Comparison of ENCODE assay signal across 16 cellular contexts in genomic region chr2:222270436-222270835, GRCh38. TPM values are rescaled to one million over a fixed set of nuclear protein-coding genes. Genes with fewer than 3 reads are reported as not detected.
A peak's percentile ranks its signal among the peaks of the same experiment; 100 is the strongest.
DNase-seq lines count a peak whose midpoint lies in the region; ATAC-seq and TF ChIP-seq lines count a peak whose summit lies in the region.
"Had no signal": no experiment of that assay in that cellular context is flagged by ENCODE, and none has a peak within 500 bp of the region (broad histone marks: within the 10 kb centered on the region; RNA-seq: fewer than 3 reads in every experiment).

No MANE protein-coding gene starts in this region.

- no peaks in the 10 kb centered on the region for H3K9me3 ChIP-seq in endodermal cell (ENCODE audit: control insufficient read depth, low read length)
- H3K9me3 ChIP-seq: A549; BLaER1 treated with 17β-estradiol and CSF1 and Interleukin-3, amounts not matched to agents 10 nM and 100 nM had no signal

- WGBS in endodermal cell (ENCODE audit: insufficient coverage in 1 of 2, insufficient read length in 1 of 2), 2 experiments, result 95% methylated on average over 2 to 3 of the region's 3 CpGs

- no peaks in the 10 kb centered on the region for H3K36me3 ChIP-seq in endodermal cell (ENCODE audit: control insufficient read depth, insufficient read depth, low read length)
- H3K36me3 ChIP-seq: BLaER1 treated with 17β-estradiol and CSF1 and Interleukin-3, amounts not matched to agents 10 nM and 100 nM had no signal

- H3K4me3 Mint-ChIP-seq in endodermal cell, result no peak overlapping the region
- H3K4me3 Mint-ChIP-seq in neural crest cell, result peak overlapping the region; percentile 21
- H3K4me3 Mint-ChIP-seq: CD4-positive, CD25-positive, alpha-beta regulatory T cell; H9 had no signal

- H3K27me3 ChIP-seq in endodermal cell (ENCODE audit: control insufficient read depth, insufficient read depth, low read length, poor library complexity, severe bottlenecking), result peaks cover 63% of the 10 kb centered on the region
- H3K27me3 ChIP-seq: BLaER1 treated with 17β-estradiol and CSF1 and Interleukin-3, amounts not matched to agents 10 nM and 100 nM had no signal

- H3K9ac ChIP-seq in endodermal cell (ENCODE audit: extremely low read depth, low read length, poor library complexity, severe bottlenecking), result no peak overlapping the region
- H3K9ac ChIP-seq: BLaER1 treated with 17β-estradiol and CSF1 and Interleukin-3, amounts not matched to agents 10 nM and 100 nM had no signal

- H3K27ac Mint-ChIP-seq in endodermal cell, result no peak overlapping the region
- H3K27ac Mint-ChIP-seq in neural crest cell (ENCODE audit: unreplicated experiment), result no peak overlapping the region
- H3K27ac Mint-ChIP-seq: CD4-positive, CD25-positive, alpha-beta regulatory T cell; H9 had no signal

- ATAC-seq in HG02852 (IDR thresholded peaks at IDR 0.05; ENCODE audit: unreplicated experiment), result no peak
- ATAC-seq: A549, GM12878, HepG2 had no signal

- H3K27me3 Mint-ChIP-seq in endodermal cell (ENCODE audit: insufficient read depth) (peaks cover 81% of the 10 kb centered on the region), neural crest cell (ENCODE audit: low read depth) (peaks cover 5% of the 10 kb centered on the region)

- H3K9me3 Mint-ChIP-seq in endodermal cell (no peaks in the 10 kb centered on the region), neural crest cell (no peaks in the 10 kb centered on the region)
- H3K9me3 Mint-ChIP-seq: H9 had no signal

- TF ChIP-seq CTCF in endodermal cell (conservative IDR thresholded peaks at IDR 0.05), result no peak
- TF ChIP-seq CTCF in neural crest cell (conservative IDR thresholded peaks at IDR 0.05), result no peak

- H3K4me1 Mint-ChIP-seq in endodermal cell (peaks cover 36% of the 10 kb centered on the region), neural crest cell (peaks cover 88% of the 10 kb centered on the region)
- H3K4me1 Mint-ChIP-seq: CD4-positive, CD25-positive, alpha-beta regulatory T cell had no signal

- no peak overlapping the region for H3K4me3 ChIP-seq in endodermal cell (ENCODE audit: low read length)
- H3K4me3 ChIP-seq: A549; BLaER1 treated with 17β-estradiol and CSF1 and Interleukin-3, amounts not matched to agents 10 nM and 100 nM; GM12878 had no signal

- H3K36me3 Mint-ChIP-seq in endodermal cell (ENCODE audit: low read depth) (no peaks in the 10 kb centered on the region), neural crest cell (ENCODE audit: low read depth) (no peaks in the 10 kb centered on the region)
- H3K36me3 Mint-ChIP-seq: CD4-positive, CD25-positive, alpha-beta regulatory T cell had no signal

- peaks cover 4% of the 10 kb centered on the region for H3K4me1 ChIP-seq in endodermal cell (ENCODE audit: control insufficient read depth, insufficient read depth, low read length)
- H3K4me1 ChIP-seq: A549; BLaER1 treated with 17β-estradiol and CSF1 and Interleukin-3, amounts not matched to agents 10 nM and 100 nM had no signal

- DNase-seq in GM04504 (ENCODE audit: low read depth) (peak; percentile 69), endodermal cell (no peak), neural crest cell (ENCODE audit: low read depth, low spot score) (no peak), NCI-H128 (lab: John Stamatoyannopoulos, UW; ENCODE audit: unreplicated experiment) (no peak), NCI-H2107 (lab: John Stamatoyannopoulos, UW) (no peak)
- DNase-seq in activated CD4-positive, CD25-positive, alpha-beta regulatory T cell treated with anti-CD3 and anti-CD28 coated beads, Interleukin-2, amount 50 U/mL, for 72 hours, result no peak
- DNase-seq: AML-193; CD4-positive, CD25-positive, alpha-beta regulatory T cell; GOT3; H9 had no signal

- H3K27ac ChIP-seq in endodermal cell (ENCODE audit: low read depth, low read length), result peak overlapping the region; percentile 48
- H3K27ac ChIP-seq: A549; BLaER1 treated with 17β-estradiol and CSF1 and Interleukin-3, amounts not matched to agents 10 nM and 100 nM had no signal

RNA-seq across cellular contexts. Expression of gene PAX3, which starts 28.4 kb away (rescaled TPM):
- total RNA-seq in endodermal cell (not detected), neural crest cell (52.1 and 52.2 TPM in 2 replicates)
- 89.3 TPM for polyA plus RNA-seq in endodermal cell (2013, experiment 1 of 2)
- 69.3 TPM for polyA plus RNA-seq in endodermal cell (2013, experiment 2 of 2)
- total RNA-seq: CD4-positive, CD25-positive, alpha-beta regulatory T cell; GM12878; H9; HepG2 had no signal
- polyA plus RNA-seq: A549; AG04450; CD4-positive, CD25-positive, alpha-beta regulatory T cell; GM12878 had no signal

Comparison
In these comparisons a context has a peak if more than half of its experiments do, and no peak if none do; other contexts are left out.
1. RNA of gene PAX3, which starts 28.4 kb away (total RNA-seq): 52.1 to 52.2 TPM in neural crest cell; not detected in endodermal cell; every median in the first group is over 10 times any median in the second.